ENCODE assay signal across 9 cellular contexts in genomic region chr15:70319466-70319865, GRCh38.
DNase-seq lines count a peak whose midpoint lies in the region; ATAC-seq and TF ChIP-seq lines count a peak whose summit lies in the region.
"Had no signal": no experiment of that assay in that cellular context is flagged by ENCODE, and none has a peak within 500 bp of the region (broad histone marks: within the 10 kb centered on the region; RNA-seq: fewer than 3 reads in every experiment).

No MANE protein-coding gene starts in this region.

- no peaks in the 10 kb centered on the region for H3K36me3 Mint-ChIP-seq in T-helper 2 cell treated with Interferon-gamma antibody and Interleukin-4, amounts not matched to agents 5 μg/mL and 100 μg/mL, for 36 hours (ENCODE audit: low read depth)

- no peak overlapping the region for H3K27ac ChIP-seq in coronary artery

- no peaks in the 10 kb centered on the region for H3K9me3 Mint-ChIP-seq in T-helper 2 cell treated with Interferon-gamma antibody and Interleukin-4, amounts not matched to agents 5 μg/mL and 100 μg/mL, for 36 hours

- H3K4me1 Mint-ChIP-seq in T-helper 2 cell treated with Interferon-gamma antibody and Interleukin-4, amounts not matched to agents 5 μg/mL and 100 μg/mL, for 36 hours (ENCODE audit: low read depth): peaks cover 2% of the 10 kb centered on the region

- TF ChIP-seq CTCF in coronary artery (IDR thresholded peaks at IDR 0.05): no peak

- H3K4me3 ChIP-seq in coronary artery: no peak overlapping the region
- H3K4me3 ChIP-seq: lower lobe of right lung had no signal

- H3K27ac Mint-ChIP-seq in T-helper 2 cell treated with Interferon-gamma antibody and Interleukin-4, amounts not matched to agents 5 μg/mL and 100 μg/mL, for 36 hours: no peak overlapping the region

- no peak overlapping the region for H3K4me3 Mint-ChIP-seq in T-helper 2 cell treated with Interferon-gamma antibody and Interleukin-4, amounts not matched to agents 5 μg/mL and 100 μg/mL, for 36 hours

- peak; percentile 21 for DNase-seq in midbrain (lab: John Stamatoyannopoulos, UW)
- no peak for DNase-seq in coronary artery (ENCODE audit: low spot score)
- DNase-seq in NCI-H187 treated with DMSO at 0.1 percent for 48 hours (lab: John Stamatoyannopoulos, UW): no peak
- no peak for DNase-seq in T-helper 2 cell treated with Interferon-gamma antibody and Interleukin-4, amounts not matched to agents 5 μg/mL and 100 μg/mL, for 36 hours (ENCODE audit: low spot score)
- no peak for DNase-seq in HK-2 (ENCODE audit: unreplicated experiment)
- DNase-seq: lower lobe of right lung had no signal

- peaks cover 18% of the 10 kb centered on the region for H3K27me3 Mint-ChIP-seq in T-helper 2 cell treated with Interferon-gamma antibody and Interleukin-4, amounts not matched to agents 5 μg/mL and 100 μg/mL, for 36 hours (ENCODE audit: low read depth)

- ATAC-seq in GM18511 (IDR thresholded peaks at IDR 0.05; ENCODE audit: unreplicated experiment) (peak; percentile 89), GM21737 (IDR thresholded peaks at IDR 0.05; ENCODE audit: unreplicated experiment) (peak; percentile 87), HG03565 (IDR thresholded peaks at IDR 0.05; ENCODE audit: unreplicated experiment) (peak; percentile 87)
- ATAC-seq: lower lobe of right lung had no signal
